Comparison of ENCODE assay signal across 9 cellular contexts in genomic region chr1:10107985-10108663, GRCh38.
DNase-seq lines count a peak whose midpoint lies in the region; ATAC-seq and TF ChIP-seq lines count a peak whose summit lies in the region.
"Had no signal": no experiment of that assay in that cellular context is flagged by ENCODE, and none has a peak within 500 bp of the region (broad histone marks: within the 10 kb centered on the region; RNA-seq: fewer than 3 reads in every experiment).

No MANE protein-coding gene starts in this region.

- no peak overlapping the region for H3K4me3 Mint-ChIP-seq in osteocyte (ENCODE audit: unreplicated experiment)

- DNase-seq in AG10803 (ENCODE audit: low read depth) = peak; percentile 56
- DNase-seq in RKO (ENCODE audit: low spot score) = peak; percentile 28
- DNase-seq in fibroblast of gingiva (ENCODE audit: low read depth) = peak; percentile 6
- DNase-seq in osteocyte (ENCODE audit: extremely low spot score, unreplicated experiment) = no peak
- no peak for DNase-seq in NCI-H146 (lab: John Stamatoyannopoulos, UW)
- DNase-seq in NCI-H2171 (lab: John Stamatoyannopoulos, UW) = no peak
- DNase-seq in stimulated activated CD4-positive, alpha-beta T cell treated with anti-CD3 and anti-CD28 coated beads, Interleukin-2, amount 100 ng/mL, for 24 hours = no peak
- DNase-seq: DMS153 had no signal

- H3K4me3 ChIP-seq in AG10803 (ENCODE audit: low read length) = no peak overlapping the region

- no peak for ATAC-seq in GM19023 (IDR thresholded peaks at IDR 0.05; ENCODE audit: unreplicated experiment)

- peak overlapping the region; percentile 82 for H3K27ac Mint-ChIP-seq in osteocyte (ENCODE audit: unreplicated experiment)

- H3K36me3 Mint-ChIP-seq in osteocyte (ENCODE audit: unreplicated experiment) = peaks cover 33% of the 10 kb centered on the region

- peaks cover 25% of the 10 kb centered on the region for H3K4me1 Mint-ChIP-seq in osteocyte (ENCODE audit: unreplicated experiment)

- TF ChIP-seq CTCF in AG10803 (conservative IDR thresholded peaks at IDR 0.05; ENCODE audit: low read length) (no peak), osteocyte (IDR thresholded peaks at IDR 0.05) (no peak)

- H3K27me3 Mint-ChIP-seq in osteocyte (ENCODE audit: unreplicated experiment) = no peaks in the 10 kb centered on the region

- no peaks in the 10 kb centered on the region for H3K9me3 Mint-ChIP-seq in osteocyte (ENCODE audit: unreplicated experiment)

Comparison
In these comparisons a context has a peak if more than half of its experiments do, and no peak if none do; other contexts are left out.
1. DNase-seq: peak in AG10803 (single experiment), RKO (single experiment) and fibroblast of gingiva (single experiment); none in osteocyte (single experiment), NCI-H146 (single experiment), NCI-H2171 (single experiment) and stimulated activated CD4-positive, alpha-beta T cell treated with anti-CD3 and anti-CD28 coated beads, Interleukin-2, amount 100 ng/mL, for 24 hours (0 of 2).